ENCODE assay signal across 24 cellular contexts in the genomic region with DNA sequence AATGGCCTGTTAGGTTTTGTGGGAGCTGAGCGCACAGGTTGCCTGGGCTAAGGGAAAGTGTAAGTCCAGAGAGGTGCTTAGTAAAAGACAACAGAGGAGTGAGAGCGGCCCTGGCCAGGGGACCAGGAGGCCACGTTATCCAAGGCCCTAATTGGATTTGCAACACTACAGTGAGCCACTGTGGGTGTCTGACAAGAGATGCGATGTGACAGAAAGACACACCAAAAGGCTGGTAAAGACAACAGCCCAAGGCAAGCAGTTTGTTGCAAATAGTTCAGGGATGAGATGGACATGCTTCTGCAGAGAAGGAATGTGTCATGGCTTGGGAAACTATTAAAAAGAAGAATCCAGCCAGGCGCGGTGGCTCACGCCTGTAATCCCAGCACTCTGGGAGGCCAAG.
DNase-seq lines count a peak whose midpoint lies in the region; ATAC-seq and TF ChIP-seq lines count a peak whose summit lies in the region.
"Had no signal": no experiment of that assay in that cellular context is flagged by ENCODE, and none has a peak within 500 bp of the region (broad histone marks: within the 10 kb centered on the region; RNA-seq: fewer than 3 reads in every experiment).

No MANE protein-coding gene starts in this region.

- TF ChIP-seq POLR2A in esophagus muscularis mucosa (IDR thresholded peaks at IDR 0.05; ENCODE audit: low read depth), result no peak

- no peak for TF ChIP-seq CTCF in esophagus muscularis mucosa (IDR thresholded peaks at IDR 0.05)

- H3K27me3 ChIP-seq in esophagus muscularis mucosa, result no peaks in the 10 kb centered on the region
- H3K27me3 ChIP-seq: right atrium auricular region, spleen had no signal

- intact Hi-C loops in esophagus muscularis mucosa (cut with DNase I), result no loop called here

- no peaks in the 10 kb centered on the region for H3K4me1 ChIP-seq in esophagus muscularis mucosa
- H3K4me1 ChIP-seq: parathyroid adenoma, right atrium auricular region, spleen had no signal

- 86% methylated on average over 7 of the region's 7 CpGs for WGBS in esophagus muscularis mucosa

- no peak overlapping the region for H3K4me3 ChIP-seq in esophagus muscularis mucosa
- H3K4me3 ChIP-seq: GM23338, right atrium auricular region, spleen had no signal

- peak; percentile 84 for DNase-seq in EL
- peak; percentile 11 for DNase-seq in T1000 (lab: John Stamatoyannopoulos, UW)
- DNase-seq in esophagus muscularis mucosa (ENCODE audit: extremely low spot score), result peak; percentile 89
- peak; percentile 61 for DNase-seq in retina
- DNase-seq: activated CD4-positive, alpha-beta T cell treated with anti-CD3 and anti-CD28 coated beads, Interleukin-2, amount 10 ng/mL, durations not matched to agents 24 days and 14 days; activated naive CD4-positive, alpha-beta T cell treated with anti-CD3 and anti-CD28 coated beads for 36 hours; amniotic stem cell; Calu3; DND-41; Kasumi-1; NCI-H1694 treated with DMSO at 0.1 percent for 48 hours; NCI-H2171 treated with DMSO at 0.1 percent for 48 hours; NCI-H510A treated with DMSO at 0.1 percent for 48 hours; SHP77 treated with DMSO at 0.1 percent for 48 hours; spleen; stimulated activated CD4-positive, alpha-beta T cell treated with anti-CD3 and anti-CD28 coated beads, Interleukin-4, amount 100 ng/mL, for 1 hour; WERI-Rb-1 had no signal

- H3K9me3 ChIP-seq in esophagus muscularis mucosa, result no peaks in the 10 kb centered on the region
- H3K9me3 ChIP-seq: right atrium auricular region, spleen had no signal

- no peak overlapping the region for H3K27ac ChIP-seq in esophagus muscularis mucosa (replicated peaks in 1 of 4)
- H3K27ac ChIP-seq: HL-60, parathyroid adenoma, right atrium auricular region, spleen, WERI-Rb-1 had no signal

- ATAC-seq in GM21723 (IDR thresholded peaks at IDR 0.05; ENCODE audit: unreplicated experiment), result no peak
- no peak for ATAC-seq in GM21576 (IDR thresholded peaks at IDR 0.05; ENCODE audit: unreplicated experiment)
- ATAC-seq in HG02973 (IDR thresholded peaks at IDR 0.05; ENCODE audit: unreplicated experiment), result no peak
- ATAC-seq: GM23338 had no signal

- no peak for TF ChIP-seq EP300 in esophagus muscularis mucosa (IDR thresholded peaks at IDR 0.05)

- H3K36me3 ChIP-seq in esophagus muscularis mucosa, result no peaks in the 10 kb centered on the region
- H3K36me3 ChIP-seq: right atrium auricular region, spleen, WERI-Rb-1 had no signal

Comparison
In these comparisons a context has a peak if more than half of its experiments do, and no peak if none do; other contexts are left out.
1. DNase-seq: peak in every context shown above with its lines; median percentile 89 in esophagus muscularis mucosa; 84 in EL; 61 in retina; 11 in T1000.